1 cellular context compared by ENCODE assay signal in genomic region chr5:177113566-177114424, GRCh38.
A peak's percentile ranks its signal among the peaks of the same experiment; 100 is the strongest.
TF ChIP-seq lines count a peak whose summit lies in the region.

No MANE protein-coding gene starts in this region.

TF ChIP-seq in HEK293, 187 proteins besides CTCF, POLR2A, EP300 and RAD21 (continued from another document):
- TF ChIP-seq EGR2 (tag by site-specific recombination; IDR thresholded peaks at IDR 0.05; ENCODE audit: low read depth) (no peak), ZNF214 (tag by site-specific recombination; IDR thresholded peaks at IDR 0.05; ENCODE audit: borderline replicate concordance) (no peak), SETDB1 (IDR thresholded peaks at IDR 0.05; ENCODE audit: insufficient read length, low read length) (no peak), ZBTB21 (tag by site-specific recombination; IDR thresholded peaks at IDR 0.05) (no peak), ZNF391 (tag by site-specific recombination; IDR thresholded peaks at IDR 0.05; ENCODE audit: borderline replicate concordance, low read depth) (peak; percentile 62; the same call in 1 of the 2 replicates)
